In genomic region chr22:36775966-36776669, GRCh38 we compare ENCODE assay signal across 8 cellular contexts. TPM values are rescaled to one million over a fixed set of nuclear protein-coding genes. Genes with fewer than 3 reads are reported as not detected.
DNase-seq lines count a peak whose midpoint lies in the region; ATAC-seq, FAIRE-seq and TF ChIP-seq lines count a peak whose summit lies in the region.

A gene with protein sequence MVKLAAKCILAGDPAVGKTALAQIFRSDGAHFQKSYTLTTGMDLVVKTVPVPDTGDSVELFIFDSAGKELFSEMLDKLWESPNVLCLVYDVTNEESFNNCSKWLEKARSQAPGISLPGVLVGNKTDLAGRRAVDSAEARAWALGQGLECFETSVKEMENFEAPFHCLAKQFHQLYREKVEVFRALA (minus strand): TSS chr22:36776119. CDS start chr22:36775707, 412 bp downstream.

- TF ChIP-seq POLR2A in GM12892 (IDR thresholded peaks at IDR 0.05; ENCODE audit: low read depth, low read length): peak; percentile 67

- H3K4me1 ChIP-seq in upper lobe of right lung: peaks cover 13% of the 10 kb centered on the region

- intact Hi-C loops in left cardiac atrium (cut with DNase I): loop anchor here in 1 of 2 donors (10.0 kb wide), 1 partner anchor 231 kb away; no protein-coding TSS in a partner anchor
- intact Hi-C loops in posterior vena cava (cut with DNase I): loop anchor here (1.0 to 10.0 kb wide), 2 partner anchors 44 to 231 kb away; no protein-coding TSS in a partner anchor
- intact Hi-C loops in upper lobe of right lung (cut with DNase I): no loop called here

- H3K9me3 ChIP-seq in upper lobe of right lung: no peaks in the 10 kb centered on the region

- no peaks in the 10 kb centered on the region for H3K27me3 Mint-ChIP-seq in T-helper 1 cell treated with Interleukin-12 subunit alpha and Interleukin-12 subunit beta and Interleukin-4 antibody, amounts not matched to agents 30 μg/mL and 1 μg/mL, for 36 hours (ENCODE audit: low read depth)

- TF ChIP-seq CTCF in upper lobe of right lung (IDR thresholded peaks at IDR 0.05): no peak

- H3K27ac ChIP-seq in upper lobe of right lung: peak within 1 kb of the TSS; percentile 90

- no peaks in the 10 kb centered on the region for H3K27me3 ChIP-seq in upper lobe of right lung

- DNase-seq in GM12892 (ENCODE audit: insufficient read length) (peak; percentile 97), NCI-H1694 (lab: John Stamatoyannopoulos, UW) (peak; percentile 88), amniotic stem cell (lab: John Stamatoyannopoulos, UW) (peak; percentile 100), left cardiac atrium (peak; percentile 99), posterior vena cava (ENCODE audit: low spot score) (peak; percentile 99), upper lobe of right lung (peak; percentile 97)

- H3K4me3 ChIP-seq in upper lobe of right lung: peak within 1 kb of the TSS; percentile 89

- peak; percentile 100 for FAIRE-seq in GM12892 (lab: Jason Lieb, UNC)

- peak within 1 kb of the TSS; percentile 92 for H3K4me3 Mint-ChIP-seq in T-helper 1 cell treated with Interleukin-12 subunit alpha and Interleukin-12 subunit beta and Interleukin-4 antibody, amounts not matched to agents 30 μg/mL and 1 μg/mL, for 36 hours

- peak; percentile 93 for ATAC-seq in HG02840 (IDR thresholded peaks at IDR 0.05; ENCODE audit: low FRiP score, unreplicated experiment)
- peak; percentile 97 to 99 for ATAC-seq in left cardiac atrium
- ATAC-seq in upper lobe of right lung: peak; percentile 97

- no peaks in the 10 kb centered on the region for H3K36me3 ChIP-seq in upper lobe of right lung

- H3K9me3 Mint-ChIP-seq in T-helper 1 cell treated with Interleukin-12 subunit alpha and Interleukin-12 subunit beta and Interleukin-4 antibody, amounts not matched to agents 30 μg/mL and 1 μg/mL, for 36 hours: no peaks in the 10 kb centered on the region

- peaks cover 28% of the 10 kb centered on the region for H3K4me1 Mint-ChIP-seq in T-helper 1 cell treated with Interleukin-12 subunit alpha and Interleukin-12 subunit beta and Interleukin-4 antibody, amounts not matched to agents 30 μg/mL and 1 μg/mL, for 36 hours (ENCODE audit: low read depth)

- H3K36me3 Mint-ChIP-seq in T-helper 1 cell treated with Interleukin-12 subunit alpha and Interleukin-12 subunit beta and Interleukin-4 antibody, amounts not matched to agents 30 μg/mL and 1 μg/mL, for 36 hours (ENCODE audit: low read depth): no peaks in the 10 kb centered on the region

- H3K27ac Mint-ChIP-seq in T-helper 1 cell treated with Interleukin-12 subunit alpha and Interleukin-12 subunit beta and Interleukin-4 antibody, amounts not matched to agents 30 μg/mL and 1 μg/mL, for 36 hours: peak within 1 kb of the TSS; percentile 89

RNA-seq across cellular contexts. Expression of the gene that starts here (rescaled TPM):
- polyA plus RNA-seq in GM12892 (2012; ENCODE audit: missing spikeins): 12.4 TPM
- total RNA-seq in left cardiac atrium (10 to 100 TPM; 27.6 to 28.1 TPM), posterior vena cava (10 to 100 TPM; 12.3 to 18.6 TPM), upper lobe of right lung (21.5 TPM)

Comparison
In these comparisons a context has a peak if more than half of its experiments do, and no peak if none do; other contexts are left out.
1. Peak in every context shown above with its lines: DNase-seq, ATAC-seq, H3K4me3 ChIP-seq and H3K27ac ChIP-seq.